20 cellular contexts compared by ENCODE assay signal in the genomic region with DNA sequence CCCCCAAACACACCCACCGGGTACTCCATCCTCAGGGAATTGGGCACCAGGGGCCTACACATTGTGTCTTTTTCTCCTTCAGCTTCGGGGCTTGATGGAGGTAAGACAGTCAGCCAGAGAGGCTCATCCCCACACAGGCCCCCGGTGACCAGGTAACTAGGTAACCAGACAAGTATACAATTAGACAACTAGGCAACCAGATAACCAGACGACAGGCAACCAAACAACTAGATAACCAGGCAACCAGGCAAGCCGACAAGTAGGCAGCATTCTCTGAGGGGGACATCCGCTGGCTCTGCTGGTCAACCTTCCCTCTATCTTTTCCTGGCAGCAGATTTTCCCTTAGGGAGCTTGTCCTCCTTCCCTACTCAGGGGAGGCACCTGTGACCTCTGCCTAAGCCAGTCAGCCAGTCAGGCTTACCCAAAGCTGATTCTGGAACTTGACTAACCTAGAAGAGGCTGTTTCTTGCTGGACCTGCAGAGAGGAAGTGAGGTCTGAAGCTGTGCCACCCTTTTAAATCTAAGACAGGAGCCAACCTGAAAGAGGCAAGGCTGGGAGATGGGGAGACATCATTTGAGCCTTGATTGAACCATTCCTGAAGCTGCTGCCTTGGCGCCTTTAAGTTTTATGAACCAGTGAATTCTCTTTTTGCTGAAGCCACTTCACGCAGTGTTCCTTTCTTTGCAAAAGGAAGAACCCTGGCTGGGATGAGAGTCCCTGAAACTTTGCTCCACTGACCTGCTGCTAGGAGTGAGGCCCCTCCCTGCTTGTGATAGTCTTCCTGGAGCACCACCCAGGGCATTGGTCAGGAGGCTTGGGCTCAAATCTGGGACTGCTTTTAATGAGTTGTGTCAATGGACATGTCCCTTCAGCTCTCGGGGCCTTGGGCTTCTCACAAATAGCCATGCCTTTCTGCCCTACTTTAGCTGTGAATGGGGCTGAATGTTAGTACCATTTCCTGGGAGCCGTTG. TPM values are rescaled to one million over a fixed set of nuclear protein-coding genes. Genes with fewer than 3 reads are reported as not detected.
DNase-seq lines count a peak whose midpoint lies in the region; ATAC-seq and TF ChIP-seq lines count a peak whose summit lies in the region.
"Had no signal": no experiment of that assay in that cellular context is flagged by ENCODE, and none has a peak within 500 bp of the region (broad histone marks: within the 10 kb centered on the region; RNA-seq: fewer than 3 reads in every experiment).

No MANE protein-coding gene starts in this region.

- peak overlapping the region; percentile 40 for H3K27ac Mint-ChIP-seq in activated naive CD8-positive, alpha-beta T cell treated with anti-CD3 and anti-CD28 coated beads, Interleukin-2, amount 10 ng/mL, durations not matched to agents 7 days and 5 days
- H3K27ac Mint-ChIP-seq in activated naive CD8-positive, alpha-beta T cell treated with anti-CD3 and anti-CD28 coated beads for 36 hours: no peak overlapping the region
- H3K27ac Mint-ChIP-seq in activated T-helper 17 cell treated with anti-CD3 and anti-CD28 coated beads, Interleukin-2, amount 50 U/mL, for 72 hours: peak overlapping the region; percentile 64
- H3K27ac Mint-ChIP-seq: CD8-positive, alpha-beta T cell; H9; mesothelial cell of epicardium had no signal

- TF ChIP-seq CTCF in Loucy (conservative IDR thresholded peaks at IDR 0.05; ENCODE audit: low read length): no peak
- TF ChIP-seq CTCF in parathyroid adenoma (IDR thresholded peaks at IDR 0.05): no peak

- H3K36me3 ChIP-seq in Loucy (ENCODE audit: insufficient read depth, low read length) (no peaks in the 10 kb centered on the region), parathyroid adenoma (ENCODE audit: control insufficient read depth, insufficient read depth, low read length) (no peaks in the 10 kb centered on the region)
- H3K36me3 ChIP-seq: MG63, tibial nerve had no signal

- H3F3A ChIP-seq in Loucy (ENCODE audit: low read depth): no peaks in the 10 kb centered on the region

- no peak overlapping the region for H3K9ac ChIP-seq in Loucy (ENCODE audit: low read depth, low read length, poor library complexity, severe bottlenecking)
- H3K9ac ChIP-seq in parathyroid adenoma: no peak overlapping the region

- ATAC-seq in activated naive CD8-positive, alpha-beta T cell treated with anti-CD3 and anti-CD28 coated beads, Interleukin-2, amount 10 ng/mL, durations not matched to agents 7 days and 5 days (ENCODE audit: low read depth): no peak
- ATAC-seq in activated T-helper 17 cell treated with anti-CD3 and anti-CD28 coated beads, Interleukin-2, amount 50 U/mL, for 72 hours (replicated peaks): no peak
- no peak for ATAC-seq in HG03571 (IDR thresholded peaks at IDR 0.05; ENCODE audit: unreplicated experiment)
- ATAC-seq: CD8-positive, alpha-beta T cell; natural killer cell treated with Interleukin-12 subunit alpha and Interleukin-12 subunit beta and Interleukin-15 and Interleukin-18, amount 100 ng/mL, for 72 hours had no signal

- no peak overlapping the region for H3K4me3 Mint-ChIP-seq in activated naive CD8-positive, alpha-beta T cell treated with anti-CD3 and anti-CD28 coated beads, Interleukin-2, amount 10 ng/mL, durations not matched to agents 7 days and 5 days
- no peak overlapping the region for H3K4me3 Mint-ChIP-seq in activated naive CD8-positive, alpha-beta T cell treated with anti-CD3 and anti-CD28 coated beads for 36 hours
- peak overlapping the region; percentile 0 for H3K4me3 Mint-ChIP-seq in activated T-helper 17 cell treated with anti-CD3 and anti-CD28 coated beads, Interleukin-2, amount 50 U/mL, for 72 hours
- H3K4me3 Mint-ChIP-seq: CD8-positive, alpha-beta T cell; H9; mesothelial cell of epicardium; natural killer cell treated with Interleukin-12 subunit alpha and Interleukin-12 subunit beta and Interleukin-15 and Interleukin-18, amount 100 ng/mL, for 72 hours had no signal

- H3K9me2 ChIP-seq in Loucy (replicated peaks; ENCODE audit: low read depth, low read length): no peaks in the 10 kb centered on the region

- POLR2A ChIA-PET in activated naive CD8-positive, alpha-beta T cell treated with anti-CD3 and anti-CD28 coated beads, Interleukin-2, amount 10 ng/mL, durations not matched to agents 7 days and 5 days (lab: Charles Lee): interaction anchor here (0.6 kb wide), 1 partner anchor 340 kb away, joined by 3 read pairs; no protein-coding TSS in a partner anchor

- H3K79me2 ChIP-seq in Loucy (ENCODE audit: insufficient read depth, low read length): no peaks in the 10 kb centered on the region
- H3K79me2 ChIP-seq in parathyroid adenoma: no peaks in the 10 kb centered on the region

- H3K4me2 ChIP-seq in Loucy (ENCODE audit: low read depth, low read length, poor library complexity, severe bottlenecking) (no peak overlapping the region), parathyroid adenoma (ENCODE audit: low read length) (no peak overlapping the region)

- no peaks in the 10 kb centered on the region for H3K36me3 Mint-ChIP-seq in activated naive CD8-positive, alpha-beta T cell treated with anti-CD3 and anti-CD28 coated beads, Interleukin-2, amount 10 ng/mL, durations not matched to agents 7 days and 5 days
- H3K36me3 Mint-ChIP-seq in activated naive CD8-positive, alpha-beta T cell treated with anti-CD3 and anti-CD28 coated beads for 36 hours: no peaks in the 10 kb centered on the region
- no peaks in the 10 kb centered on the region for H3K36me3 Mint-ChIP-seq in activated T-helper 17 cell treated with anti-CD3 and anti-CD28 coated beads, Interleukin-2, amount 50 U/mL, for 72 hours (ENCODE audit: low read depth)
- H3K36me3 Mint-ChIP-seq: CD8-positive, alpha-beta T cell; mesothelial cell of epicardium; natural killer cell treated with Interleukin-12 subunit alpha and Interleukin-12 subunit beta and Interleukin-15 and Interleukin-18, amount 100 ng/mL, for 72 hours had no signal

- no peaks in the 10 kb centered on the region for H3K27me3 ChIP-seq in Loucy (ENCODE audit: insufficient read depth, low read length, poor library complexity, severe bottlenecking)
- no peaks in the 10 kb centered on the region for H3K27me3 ChIP-seq in parathyroid adenoma (ENCODE audit: control insufficient read depth, insufficient read depth, low read length)
- H3K27me3 ChIP-seq: MG63, tibial nerve had no signal

- no peak overlapping the region for H3K27ac ChIP-seq in parathyroid adenoma
- H3K27ac ChIP-seq: tibial nerve had no signal

- no peak for DNase-seq in activated naive CD8-positive, alpha-beta T cell treated with anti-CD3 and anti-CD28 coated beads, Interleukin-2, amount 10 ng/mL, durations not matched to agents 7 days and 5 days
- no peak for DNase-seq in activated naive CD8-positive, alpha-beta T cell treated with anti-CD3 and anti-CD28 coated beads for 36 hours
- no peak for DNase-seq in stimulated activated CD4-positive, alpha-beta T cell treated with anti-CD3 and anti-CD28 coated beads, Interleukin-15, amount 100 ng/mL, for 24 hours
- DNase-seq in activated CD4-positive, alpha-beta T cell treated with anti-CD3 and anti-CD28 coated beads, Interleukin-2, amount 50 U/mL, for 4 hours: no peak
- DNase-seq: activated gamma-delta T cell; amniotic stem cell; CD8-positive, alpha-beta T cell; DMS79; H9; NCI-H187; NCI-H774; stimulated activated naive CD4-positive, alpha-beta T cell treated with Interleukin-2 at 50 U/mL for 16 hours had no signal

- H3K9me3 Mint-ChIP-seq in activated naive CD8-positive, alpha-beta T cell treated with anti-CD3 and anti-CD28 coated beads, Interleukin-2, amount 10 ng/mL, durations not matched to agents 7 days and 5 days: no peaks in the 10 kb centered on the region
- H3K9me3 Mint-ChIP-seq in activated naive CD8-positive, alpha-beta T cell treated with anti-CD3 and anti-CD28 coated beads for 36 hours: no peaks in the 10 kb centered on the region
- no peaks in the 10 kb centered on the region for H3K9me3 Mint-ChIP-seq in activated T-helper 17 cell treated with anti-CD3 and anti-CD28 coated beads, Interleukin-2, amount 50 U/mL, for 72 hours
- H3K9me3 Mint-ChIP-seq: CD8-positive, alpha-beta T cell; H9; mesothelial cell of epicardium; natural killer cell treated with Interleukin-12 subunit alpha and Interleukin-12 subunit beta and Interleukin-15 and Interleukin-18, amount 100 ng/mL, for 72 hours had no signal

- H3K27me3 Mint-ChIP-seq in activated naive CD8-positive, alpha-beta T cell treated with anti-CD3 and anti-CD28 coated beads, Interleukin-2, amount 10 ng/mL, durations not matched to agents 7 days and 5 days: peaks cover 3% of the 10 kb centered on the region
- H3K27me3 Mint-ChIP-seq in activated naive CD8-positive, alpha-beta T cell treated with anti-CD3 and anti-CD28 coated beads for 36 hours: peaks cover 4% of the 10 kb centered on the region
- no peaks in the 10 kb centered on the region for H3K27me3 Mint-ChIP-seq in activated T-helper 17 cell treated with anti-CD3 and anti-CD28 coated beads, Interleukin-2, amount 50 U/mL, for 72 hours

- H3K4me1 ChIP-seq in Loucy (ENCODE audit: insufficient read depth, low read length, poor library complexity, severe bottlenecking) (peaks cover 30% of the 10 kb centered on the region), parathyroid adenoma (peaks cover 25% of the 10 kb centered on the region)

- H3K9me3 ChIP-seq in Loucy (ENCODE audit: insufficient read depth, low read depth, low read length) (no peaks in the 10 kb centered on the region), parathyroid adenoma (ENCODE audit: control insufficient read depth, low read length) (no peaks in the 10 kb centered on the region)
- H3K9me3 ChIP-seq: MG63, tibial nerve had no signal

- peaks cover 24% of the 10 kb centered on the region for H3K4me1 Mint-ChIP-seq in activated naive CD8-positive, alpha-beta T cell treated with anti-CD3 and anti-CD28 coated beads, Interleukin-2, amount 10 ng/mL, durations not matched to agents 7 days and 5 days
- H3K4me1 Mint-ChIP-seq in activated naive CD8-positive, alpha-beta T cell treated with anti-CD3 and anti-CD28 coated beads for 36 hours: peaks cover 15% of the 10 kb centered on the region
- H3K4me1 Mint-ChIP-seq in activated T-helper 17 cell treated with anti-CD3 and anti-CD28 coated beads, Interleukin-2, amount 50 U/mL, for 72 hours: peaks cover 22% of the 10 kb centered on the region
- H3K4me1 Mint-ChIP-seq: mesothelial cell of epicardium had no signal

- H2AFZ ChIP-seq in Loucy (ENCODE audit: low read length): peak overlapping the region; percentile 24; the same call in 1 of the 2 replicates
- peak overlapping the region; percentile 63 for H2AFZ ChIP-seq in parathyroid adenoma

- no peak overlapping the region for H3K4me3 ChIP-seq in Loucy (ENCODE audit: low read length, poor library complexity, severe bottlenecking)
- no peak overlapping the region for H3K4me3 ChIP-seq in parathyroid adenoma (ENCODE audit: low read depth, low read length)
- H3K4me3 ChIP-seq: MG63, tibial nerve had no signal

- no peaks in the 10 kb centered on the region for H4K20me1 ChIP-seq in Loucy (ENCODE audit: insufficient read depth, low read length, poor library complexity, severe bottlenecking)

RNA-seq across cellular contexts. Expression of a gene that starts 36.9 kb away (rescaled TPM):
- 1 to 10 TPM; 1.6 to 2.1 TPM for total RNA-seq in activated naive CD8-positive, alpha-beta T cell treated with anti-CD3 and anti-CD28 coated beads, Interleukin-2, amount 10 ng/mL, durations not matched to agents 7 days and 5 days
- total RNA-seq in activated naive CD8-positive, alpha-beta T cell treated with anti-CD3 and anti-CD28 coated beads for 36 hours: 1 to 10 TPM; 1.6 to 2.1 TPM
- 10 to 100 TPM in 1 of 2 donors, 1 to 10 TPM in 1; 8.3 to 19.9 TPM for total RNA-seq in activated T-helper 17 cell treated with anti-CD3 and anti-CD28 coated beads, Interleukin-2, amount 50 U/mL, for 72 hours
